ENCODE assay signal across 8 cellular contexts in genomic region chr19:12495002-12495802, GRCh38. TPM values are rescaled to one million over a fixed set of nuclear protein-coding genes. Genes with fewer than 3 reads are reported as not detected.
DNase-seq lines count a peak whose midpoint lies in the region; ATAC-seq and TF ChIP-seq lines count a peak whose summit lies in the region.

No MANE protein-coding gene starts in this region.

- no peak for TF ChIP-seq EP300 in suprapubic skin (IDR thresholded peaks at IDR 0.05)

- peak overlapping the region; percentile 94 for H3K27ac Mint-ChIP-seq in CD8-positive, alpha-beta T cell
- peak overlapping the region; percentile 86 for H3K27ac Mint-ChIP-seq in activated naive CD8-positive, alpha-beta T cell
- peak overlapping the region; percentile 76 for H3K27ac Mint-ChIP-seq in glutamatergic neuron (ENCODE audit: unreplicated experiment)

- peak overlapping the region; percentile 68 for H3K27ac ChIP-seq in CD8-positive, alpha-beta T cell (ENCODE audit: low read depth, low read length)
- H3K27ac ChIP-seq in suprapubic skin: peak overlapping the region; percentile 89

- peaks cover 8% of the 10 kb centered on the region for H3K4me1 ChIP-seq in CD8-positive, alpha-beta T cell (ENCODE audit: insufficient read depth, low read length)
- peaks cover 12% of the 10 kb centered on the region for H3K4me1 ChIP-seq in suprapubic skin

- POLR2A ChIA-PET in CD8-positive, alpha-beta T cell (lab: Charles Lee): interaction anchor here (0.6 to 2.4 kb wide), 10 partner anchors 11 to 332 kb away, joined by 3 to 12 read pairs (median 6); partner anchors contain the start of genes ZNF136, ZNF442, ZNF443 and ZNF563

- peak in 1 of 2 donors; percentile 77 for TF ChIP-seq POLR2A in suprapubic skin (IDR thresholded peaks at IDR 0.05)

- ATAC-seq in CD8-positive, alpha-beta T cell: peak; percentile 99
- ATAC-seq in GM21423 (IDR thresholded peaks at IDR 0.05; ENCODE audit: unreplicated experiment): peak; percentile 87

- no peaks in the 10 kb centered on the region for H3K36me3 Mint-ChIP-seq in CD8-positive, alpha-beta T cell
- H3K36me3 Mint-ChIP-seq in activated naive CD8-positive, alpha-beta T cell: no peaks in the 10 kb centered on the region
- no peaks in the 10 kb centered on the region for H3K36me3 Mint-ChIP-seq in glutamatergic neuron (ENCODE audit: unreplicated experiment)

- WGBS in suprapubic skin: under 1% methylated on average over 22 of the region's 51 CpGs

- no peaks in the 10 kb centered on the region for H3K27me3 ChIP-seq in CD8-positive, alpha-beta T cell (ENCODE audit: insufficient read depth, low read length)
- H3K27me3 ChIP-seq in suprapubic skin: no peaks in the 10 kb centered on the region

- H3K4me1 Mint-ChIP-seq in CD8-positive, alpha-beta T cell (ENCODE audit: low read depth): peaks cover 18% of the 10 kb centered on the region
- H3K4me1 Mint-ChIP-seq in activated naive CD8-positive, alpha-beta T cell (ENCODE audit: low read depth): peaks cover 15% of the 10 kb centered on the region
- no peaks in the 10 kb centered on the region for H3K4me1 Mint-ChIP-seq in glutamatergic neuron (ENCODE audit: low read depth, unreplicated experiment)

- H3K9me3 ChIP-seq in CD8-positive, alpha-beta T cell (ENCODE audit: low read length): no peaks in the 10 kb centered on the region
- H3K9me3 ChIP-seq in suprapubic skin: no peaks in the 10 kb centered on the region

- H3K36me3 ChIP-seq in CD8-positive, alpha-beta T cell (ENCODE audit: insufficient read depth, low read length): no peaks in the 10 kb centered on the region
- no peaks in the 10 kb centered on the region for H3K36me3 ChIP-seq in suprapubic skin

- H3K27me3 Mint-ChIP-seq in CD8-positive, alpha-beta T cell (ENCODE audit: low read depth): no peaks in the 10 kb centered on the region
- no peaks in the 10 kb centered on the region for H3K27me3 Mint-ChIP-seq in activated naive CD8-positive, alpha-beta T cell
- H3K27me3 Mint-ChIP-seq in glutamatergic neuron (ENCODE audit: unreplicated experiment): no peaks in the 10 kb centered on the region

- H3K4me3 Mint-ChIP-seq in CD8-positive, alpha-beta T cell: peak overlapping the region; percentile 91
- H3K4me3 Mint-ChIP-seq in activated naive CD8-positive, alpha-beta T cell: peak overlapping the region; percentile 92
- H3K4me3 Mint-ChIP-seq in glutamatergic neuron (ENCODE audit: unreplicated experiment): peak overlapping the region; percentile 90

- DNase-seq in CD8-positive, alpha-beta T cell: peak; percentile 81 to 95 (median 92)
- DNase-seq in SK-N-DZ (ENCODE audit: low spot score) (peak; percentile 96), glutamatergic neuron (peak; percentile 92), occipital lobe (lab: John Stamatoyannopoulos, UW) (peak; percentile 97), suprapubic skin (ENCODE audit: low spot score in 2 of 2) (peak; percentile 96 to 97)

- H3K4me3 ChIP-seq in CD8-positive, alpha-beta T cell (ENCODE audit: low read depth, low read length): peak overlapping the region; percentile 53
- H3K4me3 ChIP-seq in suprapubic skin: peak overlapping the region; percentile 82

- CTCF ChIA-PET in CD8-positive, alpha-beta T cell (lab: Charles Lee): interaction anchor here (0.5 to 1.3 kb wide), 13 partner anchors 8 to 436 kb away, joined by 3 to 6 read pairs (median 3); partner anchors contain the start of genes ZNF20, ZNF563 and ZNF709

- peak; percentile 55 for TF ChIP-seq CTCF in CD8-positive, alpha-beta T cell (IDR thresholded peaks at IDR 0.05)
- peak; percentile 49; the same call in 1 of the 2 replicates for TF ChIP-seq CTCF in LNCAP (IDR thresholded peaks at IDR 0.05)
- no peak for TF ChIP-seq CTCF in glutamatergic neuron (IDR thresholded peaks at IDR 0.05; ENCODE audit: partially characterized antibody, unreplicated experiment)
- TF ChIP-seq CTCF in suprapubic skin (IDR thresholded peaks at IDR 0.05): peak in 1 of 2 donors; percentile 41

- no peaks in the 10 kb centered on the region for H3K9me3 Mint-ChIP-seq in CD8-positive, alpha-beta T cell
- H3K9me3 Mint-ChIP-seq in activated naive CD8-positive, alpha-beta T cell (ENCODE audit: low read depth): no peaks in the 10 kb centered on the region
- peaks cover 8% of the 10 kb centered on the region for H3K9me3 Mint-ChIP-seq in glutamatergic neuron (ENCODE audit: unreplicated experiment)

- intact Hi-C loops in CD8-positive, alpha-beta T cell (cut with DNase I, micrococcal nuclease): loop anchor here (1.0 to 5.0 kb wide), 8 partner anchors 11 to 177 kb away; partner anchors contain the start of genes ZNF443 (in 2 of the 2), ZNF564 (in 2 of the 2), ZNF709 (in 2 of the 2) and ZNF490 (in 1 of the 2)

RNA-seq across cellular contexts. Expression of gene ZNF709, which starts 10.6 kb away (rescaled TPM):
- total RNA-seq in CD8-positive, alpha-beta T cell: 1 to 10 TPM; 4.3 to 4.5 TPM
- 4.6 and 6.4 TPM in 2 replicates for polyA plus RNA-seq in SK-N-DZ (2014; cell fraction: cytosol; rRNA removed)
- polyA plus RNA-seq in SK-N-DZ (2014; cell fraction: nucleus; rRNA removed): 3.6 and 6.4 TPM in 2 replicates
- total RNA-seq in glutamatergic neuron (ENCODE audit: unreplicated experiment) (8.7 TPM), occipital lobe (37.6 TPM), suprapubic skin (1 to 10 TPM; 1.1 to 4.1 (median 1.7) TPM)

RNA-seq across cellular contexts. Expression of gene ZNF443, which starts 54.4 kb away (rescaled TPM):
- 1 to 10 TPM; 2.1 to 2.6 TPM for total RNA-seq in CD8-positive, alpha-beta T cell
- 12.6 and 14.5 TPM in 2 replicates for polyA plus RNA-seq in SK-N-DZ (2014; cell fraction: cytosol; rRNA removed)
- polyA plus RNA-seq in SK-N-DZ (2014; cell fraction: nucleus; rRNA removed): 10.7 and 11.5 TPM in 2 replicates
- total RNA-seq in glutamatergic neuron (ENCODE audit: unreplicated experiment): 8.8 TPM
- total RNA-seq in occipital lobe: 13.9 TPM
- total RNA-seq in suprapubic skin: 1 to 10 TPM; 2.9 to 7.6 (median 5.0) TPM

RNA-seq across cellular contexts. Expression of gene ZNF564, which starts 56.1 kb away (rescaled TPM):
- 10 to 100 TPM; 17.8 to 18.2 TPM for total RNA-seq in CD8-positive, alpha-beta T cell
- 2.8 and 4.0 TPM in 2 replicates for polyA plus RNA-seq in SK-N-DZ (2014; cell fraction: cytosol; rRNA removed)
- 2.7 and 5.5 TPM in 2 replicates for polyA plus RNA-seq in SK-N-DZ (2014; cell fraction: nucleus; rRNA removed)
- 11.2 TPM for total RNA-seq in glutamatergic neuron (ENCODE audit: unreplicated experiment)
- total RNA-seq in occipital lobe: 34.0 TPM
- total RNA-seq in suprapubic skin: 10 to 100 TPM in 1 of 4 donors, 1 to 10 TPM in 3; 5.6 to 17.4 (median 7.6) TPM

Comparison
In these comparisons a context has a peak if more than half of its experiments do, and no peak if none do; other contexts are left out.
1. Peak in every context shown above with its lines: DNase-seq, ATAC-seq, H3K4me3 ChIP-seq and H3K27ac ChIP-seq.